Comparison of ENCODE assay signal across 31 cellular contexts in genomic region chr6:36969240-36969691, GRCh38. TPM values are rescaled to one million over a fixed set of nuclear protein-coding genes. Genes with fewer than 3 reads are reported as not detected.
DNase-seq lines count a peak whose midpoint lies in the region; ATAC-seq, FAIRE-seq and TF ChIP-seq lines count a peak whose summit lies in the region.
"Had no signal": no experiment of that assay in that cellular context is flagged by ENCODE, and none has a peak within 500 bp of the region (broad histone marks: within the 10 kb centered on the region; RNA-seq: fewer than 3 reads in every experiment).

No MANE protein-coding gene starts in this region.

- H3K4me1 ChIP-seq in K562 (replicated peaks in 1 of 2; ENCODE audit: control insufficient read depth in 2 of 2, insufficient read depth in 2 of 2, low read length in 2 of 2), result peaks cover 0 to 10% of the 10 kb centered on the region in 2 experiments; a peak in 2 of 5 replicates
- H3K4me1 ChIP-seq: ascending aorta, HAP-1 had no signal

- TF ChIP-seq POLR2A in K562 (conservative IDR thresholded peaks at IDR 0.05), result no peak

- ATAC-seq in K562 (no peak), left colon (peak; percentile 60), GM19328 (IDR thresholded peaks at IDR 0.05; ENCODE audit: unreplicated experiment) (no peak)
- no peak for ATAC-seq in stimulated activated effector memory CD8-positive, alpha-beta T cell treated with anti-CD3 and anti-CD28 coated beads, Interleukin-12 subunit alpha, Interleukin-12 subunit beta, amount 100 ng/mL, for 72 hours
- ATAC-seq: SK-N-SH treated with all-trans-retinoic acid at 6 μM for 48 hours; stimulated activated memory B cell treated with anti-CD40 and anti-IgM and Interleukin-4, amounts not matched to agents 10 μg/mL and 1 μg/mL and 100 μg/mL, for 72 hours; T-helper 17 cell had no signal

- no peaks in the 10 kb centered on the region for H3K9me3 Mint-ChIP-seq in stimulated activated effector memory CD8-positive, alpha-beta T cell treated with anti-CD3 and anti-CD28 coated beads, Interleukin-12 subunit alpha, Interleukin-12 subunit beta, amount 100 ng/mL, for 72 hours
- H3K9me3 Mint-ChIP-seq: activated CD4-positive, alpha-beta memory T cell treated with anti-CD3 and anti-CD28 coated beads, Interleukin-2, amount 10 ng/mL, durations not matched to agents 7 days and 5 days; nephron progenitor cell; stimulated activated memory B cell treated with anti-CD40 and anti-IgM and Interleukin-4, amounts not matched to agents 10 μg/mL and 1 μg/mL and 100 μg/mL, for 72 hours had no signal

- WGBS in K562 (ENCODE audit: insufficient coverage, low coverage, missing lambda C conversion rate), result 85% methylated on average over 14 of the region's 14 CpGs

- intact Hi-C loops in K562 (cut with micrococcal nuclease) (no loop called here), left colon (cut with DNase I, micrococcal nuclease) (no loop called here)

- no peak overlapping the region for H3K4me2 ChIP-seq in K562 (ENCODE audit: insufficient read depth, low read length)

- no peak overlapping the region for H3K4me3 ChIP-seq in K562
- H3K4me3 ChIP-seq: ascending aorta, HAP-1, ovary, thoracic aorta had no signal

- no peaks in the 10 kb centered on the region; the same call in 1 of the 2 replicates for H4K20me1 ChIP-seq in K562 (replicated peaks; ENCODE audit: control insufficient read depth, insufficient read depth, low read length)

- H3K27ac ChIP-seq in K562 (ENCODE audit: extremely low read depth, low read depth, low read length), result no peak overlapping the region
- H3K27ac ChIP-seq: ascending aorta, ovary, thoracic aorta had no signal

- DNase-seq in K562 (ENCODE audit: extremely low read depth in 1 of 4, low spot score in 3 of 4) (no peak), left colon (no peak), AG20443 (ENCODE audit: low spot score) (no peak)
- no peak for DNase-seq in stimulated activated effector memory CD8-positive, alpha-beta T cell treated with anti-CD3 and anti-CD28 coated beads, Interleukin-12 subunit alpha, Interleukin-12 subunit beta, amount 100 ng/mL, for 72 hours (ENCODE audit: low spot score in 2 of 2)
- no peak for DNase-seq in stimulated activated naive CD4-positive, alpha-beta T cell treated with Interleukin-2 at 50 U/mL for 16 hours (lab: John Stamatoyannopoulos, UW)
- DNase-seq: activated CD4-positive, alpha-beta memory T cell treated with anti-CD3 and anti-CD28 coated beads, Interleukin-2, amount 10 ng/mL, durations not matched to agents 7 days and 5 days; activated CD4-positive, CD25-positive, alpha-beta regulatory T cell treated with anti-CD3 and anti-CD28 coated beads, Interleukin-2, amount 50 U/mL, for 72 hours; activated CD8-positive, alpha-beta memory T cell treated with anti-CD3 and anti-CD28 coated beads, Interleukin-2, amount 50 U/mL, for 48 hours; C1 segment of cervical spinal cord; central memory CD4-positive, alpha-beta T cell; DND-41; NCI-H1436; NCI-H2107; nephron progenitor cell; ovary; stimulated activated CD4-positive, alpha-beta T cell treated with anti-CD3 and anti-CD28 coated beads, Interleukin-12 subunit alpha, Interleukin-12 subunit beta, amount 100 ng/mL, for 4 hours; stimulated activated CD4-positive, alpha-beta T cell treated with anti-CD3 and anti-CD28 coated beads, Interleukin-4, amount 100 ng/mL, for 1 hour; T-helper 17 cell had no signal

- peaks cover 72% of the 10 kb centered on the region for H3K36me3 ChIP-seq in K562 (ENCODE audit: control insufficient read depth, insufficient read depth, low read length)
- H3K36me3 ChIP-seq: ovary had no signal

- BruUV-seq in K562 (replicated peaks; lab: Mats Ljungman, UMichigan), result no TSS peak

- peak overlapping the region; percentile 68 for H3K27ac Mint-ChIP-seq in stimulated activated effector memory CD8-positive, alpha-beta T cell treated with anti-CD3 and anti-CD28 coated beads, Interleukin-12 subunit alpha, Interleukin-12 subunit beta, amount 100 ng/mL, for 72 hours
- H3K27ac Mint-ChIP-seq: stimulated activated memory B cell treated with anti-CD40 and anti-IgM and Interleukin-4, amounts not matched to agents 10 μg/mL and 1 μg/mL and 100 μg/mL, for 72 hours; T-helper 17 cell had no signal

- POLR2A ChIA-PET in K562 (lab: Yijun Ruan, JAX), result interaction anchor here (0.6 to 0.9 kb wide), 2 partner anchors 11 to 17 kb away, joined by 3 to 4 read pairs; no protein-coding TSS in a partner anchor

- H3K27me3 ChIP-seq in K562 (ENCODE audit: control insufficient read depth in 2 of 2, insufficient read depth in 2 of 2, low read length in 2 of 2), result no peaks in the 10 kb centered on the region
- H3K27me3 ChIP-seq: ascending aorta, ovary had no signal

- no peak overlapping the region for H3K4me3 Mint-ChIP-seq in stimulated activated effector memory CD8-positive, alpha-beta T cell treated with anti-CD3 and anti-CD28 coated beads, Interleukin-12 subunit alpha, Interleukin-12 subunit beta, amount 100 ng/mL, for 72 hours
- H3K4me3 Mint-ChIP-seq: activated CD4-positive, alpha-beta memory T cell treated with anti-CD3 and anti-CD28 coated beads, Interleukin-2, amount 10 ng/mL, durations not matched to agents 7 days and 5 days; activated naive CD8-positive, alpha-beta T cell; nephron progenitor cell; stimulated activated memory B cell treated with anti-CD40 and anti-IgM and Interleukin-4, amounts not matched to agents 10 μg/mL and 1 μg/mL and 100 μg/mL, for 72 hours had no signal

- H3K9me1 ChIP-seq in K562 (ENCODE audit: control insufficient read depth, insufficient read depth, low read length), result no peaks in the 10 kb centered on the region

- H2AFZ ChIP-seq in K562 (ENCODE audit: low read depth, low read length), result no peak overlapping the region

- TF ChIP-seq EP300 in Ishikawa (IDR thresholded peaks at IDR 0.05; ENCODE audit: borderline replicate concordance) (no peak), K562 (IDR thresholded peaks at IDR 0.05; ENCODE audit: low read length) (no peak)

- CTCF ChIA-PET in K562 (lab: Yijun Ruan, JAX; ENCODE audit: low intra/inter-chr PET ratio), result no interaction called here

- in situ Hi-C loops in K562 (cut with MboI), result no loop called here

- H3K79me2 ChIP-seq in K562 (ENCODE audit: control insufficient read depth, insufficient read depth, low read length), result no peaks in the 10 kb centered on the region

- H3K4me1 Mint-ChIP-seq in stimulated activated effector memory CD8-positive, alpha-beta T cell treated with anti-CD3 and anti-CD28 coated beads, Interleukin-12 subunit alpha, Interleukin-12 subunit beta, amount 100 ng/mL, for 72 hours, result peaks cover 15% of the 10 kb centered on the region

- TF ChIP-seq RAD21 in Ishikawa (IDR thresholded peaks at IDR 0.05; ENCODE audit: low read depth) (no peak), K562 (CRISPR knock-in tag; conservative IDR thresholded peaks at IDR 0.05 in 1 of 2, IDR thresholded peaks at IDR 0.05 in 1 of 2) (no peak)

- H3K36me3 Mint-ChIP-seq in stimulated activated effector memory CD8-positive, alpha-beta T cell treated with anti-CD3 and anti-CD28 coated beads, Interleukin-12 subunit alpha, Interleukin-12 subunit beta, amount 100 ng/mL, for 72 hours, result peaks cover 84% of the 10 kb centered on the region

- no peak for FAIRE-seq in K562 (lab: Jason Lieb, UNC)
- FAIRE-seq: endometrium, GM18507 had no signal

- no peaks in the 10 kb centered on the region for H3K9me3 ChIP-seq in K562 (replicated peaks; ENCODE audit: control insufficient read depth, insufficient read depth, low read depth, low read length)
- H3K9me3 ChIP-seq: ascending aorta, HAP-1, ovary, thoracic aorta had no signal

- peak overlapping the region in 1 of 2 experiments; percentile 1; a peak in 1 of 4 replicates for H3K9ac ChIP-seq in K562 (ENCODE audit: insufficient read depth in 1 of 2, low read depth in 2 of 2, low read length in 2 of 2)

- no peak for TF ChIP-seq CTCF in K562 (IDR thresholded peaks at IDR 0.05 in 2 of 3, conservative IDR thresholded peaks at IDR 0.05 in 1 of 3; ENCODE audit: insufficient read depth in 2 of 3, low read depth in 1 of 3, low read length in 3 of 3)

RNA-seq across cellular contexts. Expression of gene PI16, which starts 14.7 kb away (rescaled TPM):
- 0.42 TPM in 1 of 2 replicates, not detected in the other for total RNA-seq in K562 (2011; cell fraction: chromatin; rRNA removed; ENCODE audit: low replicate concordance)
- total RNA-seq in K562 (2011; cell fraction: nucleolus; rRNA removed), result 0.33 TPM in 1 of 2 replicates, not detected in the other
- total RNA-seq in K562 (2011; cell fraction: nucleoplasm; rRNA removed), result 0.15 and 0.84 TPM in 2 replicates
- total RNA-seq in K562 (2014; rRNA removed), result 0.12 and 0.18 TPM in 2 replicates
- total RNA-seq in K562 (2014; rRNA removed; fragmentation: Illumina TruSeq; extraction: Trizol), result not detected in 2 replicates
- total RNA-seq in K562 (2015; rRNA removed; fragmentation: Illumina TruSeq; extraction: Trizol), result not detected in 2 replicates
- total RNA-seq in K562 (2021), result 0.18 TPM in 1 of 2 replicates, not detected in the other
- 0.06 TPM in 1 of 2 replicates, not detected in the other for polyA plus RNA-seq in K562 (2011; rRNA removed)
- polyA plus RNA-seq in K562 (2011; cell fraction: cytosol; rRNA removed), result not detected in 2 replicates
- polyA plus RNA-seq in K562 (2011; cell fraction: nucleus; rRNA removed), result 0.06 and 0.13 TPM in 2 replicates
- polyA plus RNA-seq in K562 (2012), result 0.10 and 0.64 TPM in 2 replicates
- polyA plus RNA-seq in K562 (2014; fragmentation: Illumina TruSeq; extraction: Trizol), result 0.08 TPM in 1 of 2 replicates, not detected in the other
- not detected for polyA plus RNA-seq in K562 (2014; fragmentation: Nextera tagmentation; extraction: Ambion mirVana)
- 0.54 TPM in 1 of 2 replicates, not detected in the other for polyA plus RNA-seq in K562 (2014; rRNA removed)
- not detected in 2 replicates for polyA minus RNA-seq in K562 (2011; rRNA and poly(A)+ RNA removed)
- polyA minus RNA-seq in K562 (2011; cell fraction: cytosol; rRNA and poly(A)+ RNA removed), result not detected in 2 replicates
- 0.33 TPM in 1 of 2 replicates, not detected in the other for polyA minus RNA-seq in K562 (2011; cell fraction: nucleus; rRNA and poly(A)+ RNA removed)
- 1 to 10 TPM; 2.0 to 4.0 TPM for total RNA-seq in left colon
- total RNA-seq: renal cortical epithelial cell had no signal

RNA-seq across cellular contexts. Expression of gene MTCH1, which starts 16.7 kb away (rescaled TPM):
- total RNA-seq in K562 (2011; cell fraction: chromatin; rRNA removed; ENCODE audit: low replicate concordance), result 102 and 218 TPM in 2 replicates
- 162 and 195 TPM in 2 replicates for total RNA-seq in K562 (2011; cell fraction: nucleolus; rRNA removed)
- total RNA-seq in K562 (2011; cell fraction: nucleoplasm; rRNA removed), result 126 and 134 TPM in 2 replicates
- 118 and 148 TPM in 2 replicates for total RNA-seq in K562 (2014; rRNA removed)
- 98.3 and 112 TPM in 2 replicates for total RNA-seq in K562 (2014; rRNA removed; fragmentation: Illumina TruSeq; extraction: Trizol)
- 114 and 122 TPM in 2 replicates for total RNA-seq in K562 (2015; rRNA removed; fragmentation: Illumina TruSeq; extraction: Trizol)
- 153 and 161 TPM in 2 replicates for total RNA-seq in K562 (2021)
- polyA plus RNA-seq in K562 (2011; rRNA removed), result 135 and 137 TPM in 2 replicates
- polyA plus RNA-seq in K562 (2011; cell fraction: cytosol; rRNA removed), result 156 and 157 TPM in 2 replicates
- polyA plus RNA-seq in K562 (2011; cell fraction: nucleus; rRNA removed), result 338 and 345 TPM in 2 replicates
- 148 and 189 TPM in 2 replicates for polyA plus RNA-seq in K562 (2012)
- polyA plus RNA-seq in K562 (2014; fragmentation: Illumina TruSeq; extraction: Trizol), result 125 and 128 TPM in 2 replicates
- polyA plus RNA-seq in K562 (2014; fragmentation: Nextera tagmentation; extraction: Ambion mirVana), result 10 to 100 TPM in 1 of 2 experiments, 1 to 10 TPM in 1; 7.9 to 14.1 TPM
- polyA plus RNA-seq in K562 (2014; rRNA removed), result 102 and 116 TPM in 2 replicates
- polyA minus RNA-seq in K562 (2011; rRNA and poly(A)+ RNA removed), result 101 and 125 TPM in 2 replicates
- polyA minus RNA-seq in K562 (2011; cell fraction: cytosol; rRNA and poly(A)+ RNA removed), result 65.4 and 66.7 TPM in 2 replicates
- 139 and 166 TPM in 2 replicates for polyA minus RNA-seq in K562 (2011; cell fraction: nucleus; rRNA and poly(A)+ RNA removed)
- total RNA-seq in left colon, result 100 to 1,000 TPM; 142 to 149 TPM

RNA-seq across cellular contexts. Expression of gene FGD2, which starts 36.2 kb away (rescaled TPM):
- 0.30 and 0.49 TPM in 2 replicates for total RNA-seq in K562 (2011; cell fraction: chromatin; rRNA removed; ENCODE audit: low replicate concordance)
- total RNA-seq in K562 (2011; cell fraction: nucleolus; rRNA removed), result 0.13 TPM in 1 of 2 replicates, not detected in the other
- 0.37 TPM in 1 of 2 replicates, not detected in the other for total RNA-seq in K562 (2011; cell fraction: nucleoplasm; rRNA removed)
- total RNA-seq in K562 (2014; rRNA removed) (0.04 TPM in 1 of 2 replicates, not detected in the other), K562 (2014; rRNA removed; fragmentation: Illumina TruSeq; extraction: Trizol) (not detected in 2 replicates), K562 (2015; rRNA removed; fragmentation: Illumina TruSeq; extraction: Trizol) (0.15 TPM in 1 of 2 replicates, not detected in the other), K562 (2021) (0.13 TPM in 1 of 2 replicates, not detected in the other), left colon (10 to 100 TPM in 1 of 2 donors, 1 to 10 TPM in 1; 5.1 to 13.5 TPM)
- polyA plus RNA-seq in K562 (2011; rRNA removed) (0.04 TPM in 1 of 2 replicates, not detected in the other), K562 (2014; fragmentation: Illumina TruSeq; extraction: Trizol) (not detected in 2 replicates), K562 (2014; fragmentation: Nextera tagmentation; extraction: Ambion mirVana) (not detected), K562 (2014; rRNA removed) (0.09 TPM in 1 of 2 replicates, not detected in the other)
- polyA plus RNA-seq in K562 (2011; cell fraction: cytosol; rRNA removed), result 0.04 and 0.06 TPM in 2 replicates
- polyA plus RNA-seq in K562 (2011; cell fraction: nucleus; rRNA removed), result 0.15 and 0.44 TPM in 2 replicates
- polyA plus RNA-seq in K562 (2012), result 0.17 and 0.42 TPM in 2 replicates
- 0.03 TPM in 1 of 2 replicates, not detected in the other for polyA minus RNA-seq in K562 (2011; rRNA and poly(A)+ RNA removed)
- not detected in 2 replicates for polyA minus RNA-seq in K562 (2011; cell fraction: cytosol; rRNA and poly(A)+ RNA removed)
- polyA minus RNA-seq in K562 (2011; cell fraction: nucleus; rRNA and poly(A)+ RNA removed), result 0.33 TPM in 1 of 2 replicates, not detected in the other
- total RNA-seq: dermis microvascular lymphatic vessel endothelial cell had no signal
- polyA plus RNA-seq: AG04450 had no signal

Comparison
In these comparisons a context has a peak if more than half of its experiments do, and no peak if none do; other contexts are left out.
1. RNA of gene FGD2, which starts 36.2 kb away (total RNA-seq): 5.1 to 13.5 TPM in left colon; 0.04 to 0.49 TPM in K562; every median in the first group is over 4 times any median in the second.